In genomic region chr1:183783896-183784637, GRCh38 we compare ENCODE assay signal across 9 cellular contexts. TPM values are rescaled to one million over a fixed set of nuclear protein-coding genes. Genes with fewer than 3 reads are reported as not detected.
DNase-seq lines count a peak whose midpoint lies in the region; ATAC-seq and TF ChIP-seq lines count a peak whose summit lies in the region.
"Had no signal": no experiment of that assay in that cellular context is flagged by ENCODE, and none has a peak within 500 bp of the region (broad histone marks: within the 10 kb centered on the region; RNA-seq: fewer than 3 reads in every experiment).

No MANE protein-coding gene starts in this region.

- no peak overlapping the region for H3K4me3 Mint-ChIP-seq in CD4-positive, alpha-beta T cell
- H3K4me3 Mint-ChIP-seq: activated naive CD4-positive, alpha-beta T cell treated with anti-CD3 and anti-CD28 coated beads, Interleukin-2, amount 50 U/mL, for 24 hours; stimulated activated naive CD8-positive, alpha-beta T cell treated with anti-CD3 and anti-CD28 coated beads, Interleukin-15, amount 100 ng/mL, for 72 hours had no signal

- no peaks in the 10 kb centered on the region for H3K36me3 Mint-ChIP-seq in CD4-positive, alpha-beta T cell (ENCODE audit: low read depth)
- H3K36me3 Mint-ChIP-seq: activated naive CD4-positive, alpha-beta T cell treated with anti-CD3 and anti-CD28 coated beads, Interleukin-2, amount 50 U/mL, for 24 hours had no signal

- H3K9me3 ChIP-seq in CD4-positive, alpha-beta T cell (ENCODE audit: control insufficient read depth, low read length), result no peaks in the 10 kb centered on the region

- H3K27me3 Mint-ChIP-seq in CD4-positive, alpha-beta T cell, result no peaks in the 10 kb centered on the region
- H3K27me3 Mint-ChIP-seq: activated naive CD4-positive, alpha-beta T cell treated with anti-CD3 and anti-CD28 coated beads, Interleukin-2, amount 50 U/mL, for 24 hours; stimulated activated naive CD8-positive, alpha-beta T cell treated with anti-CD3 and anti-CD28 coated beads, Interleukin-15, amount 100 ng/mL, for 72 hours had no signal

- no peak overlapping the region for H3K27ac Mint-ChIP-seq in CD4-positive, alpha-beta T cell
- H3K27ac Mint-ChIP-seq: activated naive CD4-positive, alpha-beta T cell treated with anti-CD3 and anti-CD28 coated beads, Interleukin-2, amount 50 U/mL, for 24 hours had no signal

- no peaks in the 10 kb centered on the region for H3K27me3 ChIP-seq in CD4-positive, alpha-beta T cell (ENCODE audit: control insufficient read depth, insufficient read depth, low read length)

- in situ Hi-C loops in astrocyte of the spinal cord (cut with HindIII; ENCODE audit: low sequenced_read_pairs), result no loop called here

- intact Hi-C loops in CD4-positive, alpha-beta T cell (cut with DNase I, micrococcal nuclease), result no loop called here

- no peak for ATAC-seq in CD4-positive, alpha-beta T cell (ENCODE audit: poor library complexity)
- ATAC-seq: stimulated activated naive CD8-positive, alpha-beta T cell treated with anti-CD3 and anti-CD28 coated beads, Interleukin-15, amount 100 ng/mL, for 72 hours had no signal

- H3K9me3 Mint-ChIP-seq in CD4-positive, alpha-beta T cell, result no peaks in the 10 kb centered on the region
- H3K9me3 Mint-ChIP-seq: activated naive CD4-positive, alpha-beta T cell treated with anti-CD3 and anti-CD28 coated beads, Interleukin-2, amount 50 U/mL, for 24 hours; stimulated activated naive CD8-positive, alpha-beta T cell treated with anti-CD3 and anti-CD28 coated beads, Interleukin-15, amount 100 ng/mL, for 72 hours had no signal

- CTCF ChIA-PET in CD4-positive, alpha-beta T cell (lab: Charles Lee), result interaction anchor here (1.0 kb wide), 1 partner anchor 303 kb away, joined by 3 read pairs; no protein-coding TSS in a partner anchor

- H3K4me3 ChIP-seq in astrocyte of the spinal cord (ENCODE audit: low read depth, low read length), result no peak overlapping the region

- POLR2A ChIA-PET in CD4-positive, alpha-beta T cell (lab: Charles Lee), result no interaction called here

- no peaks in the 10 kb centered on the region for H3K4me1 Mint-ChIP-seq in CD4-positive, alpha-beta T cell (ENCODE audit: low read depth)
- H3K4me1 Mint-ChIP-seq: activated naive CD4-positive, alpha-beta T cell treated with anti-CD3 and anti-CD28 coated beads, Interleukin-2, amount 50 U/mL, for 24 hours; stimulated activated naive CD8-positive, alpha-beta T cell treated with anti-CD3 and anti-CD28 coated beads, Interleukin-15, amount 100 ng/mL, for 72 hours had no signal

- TF ChIP-seq CTCF in astrocyte of the spinal cord (IDR thresholded peaks at IDR 0.05; ENCODE audit: low read depth, low read length), result no peak
- TF ChIP-seq CTCF in CD4-positive, alpha-beta T cell (IDR thresholded peaks at IDR 0.05), result no peak

- no peak overlapping the region for H3K27ac ChIP-seq in CD4-positive, alpha-beta T cell (ENCODE audit: low read depth, low read length)

- DNase-seq in HT1080 (ENCODE audit: low read depth) (peak; percentile 47), astrocyte of the spinal cord (ENCODE audit: low read depth, low spot score) (peak; percentile 94), iris pigment epithelial cell (ENCODE audit: low read depth) (peak; percentile 84), superior temporal gyrus (ENCODE audit: extremely low spot score) (peak; percentile 43), NCI-H774 (lab: John Stamatoyannopoulos, UW) (no peak)
- DNase-seq in activated CD4-positive, alpha-beta T cell treated with anti-CD3 and anti-CD28 coated beads, Interleukin-2, amount 50 U/mL, for 4 hours, result no peak
- DNase-seq in CD4-positive, alpha-beta T cell, result no peak
- DNase-seq: stimulated activated naive CD8-positive, alpha-beta T cell treated with anti-CD3 and anti-CD28 coated beads, Interleukin-15, amount 100 ng/mL, for 72 hours had no signal

RNA-seq across cellular contexts. Expression of gene RGL1, which starts 20.9 kb away (rescaled TPM):
- 3.9 and 4.2 TPM in 2 replicates for total RNA-seq in HT1080 (2014; rRNA removed; shearing (Covaris generic))
- polyA plus RNA-seq in HT1080 (2015; cell fraction: cytosol; rRNA removed), result 2.4 and 2.5 TPM in 2 replicates
- polyA plus RNA-seq in HT1080 (2015; cell fraction: nucleus; rRNA removed), result 2.5 and 2.7 TPM in 2 replicates
- total RNA-seq in CD4-positive, alpha-beta T cell, result 1 to 10 TPM; 1.2 to 1.8 TPM

Comparison
In these comparisons a context has a peak if more than half of its experiments do, and no peak if none do; other contexts are left out.
1. DNase-seq: peak in HT1080 (single experiment), astrocyte of the spinal cord (single experiment), iris pigment epithelial cell (single experiment) and superior temporal gyrus (single experiment); none in NCI-H774 (single experiment), activated CD4-positive, alpha-beta T cell treated with anti-CD3 and anti-CD28 coated beads, Interleukin-2, amount 50 U/mL, for 4 hours (0 of 2) and CD4-positive, alpha-beta T cell (0 of 10).